ENCODE assay signal across 8 cellular contexts in genomic region chr6:32175322-32175710, GRCh38. TPM values are rescaled to one million over a fixed set of nuclear protein-coding genes. Genes with fewer than 3 reads are reported as not detected.
A peak's percentile ranks its signal among the peaks of the same experiment; 100 is the strongest.
DNase-seq lines count a peak whose midpoint lies in the region; ATAC-seq, FAIRE-seq and TF ChIP-seq lines count a peak whose summit lies in the region.

No MANE protein-coding gene starts in this region.

- DNase-seq in right atrium auricular region (ENCODE audit: low spot score), result no peak
- DNase-seq in left ventricle myocardium superior, result no peak
- DNase-seq in cardiac fibroblast (ENCODE audit: low read depth in 2 of 2), result no peak
- no peak for DNase-seq in mucosa of descending colon
- no peak for DNase-seq in RPMI8226
- DNase-seq in HCEC 1CT, result no peak
- DNase-seq in D721Med (ENCODE audit: insufficient read length, low spot score), result no peak

- no peak for TF ChIP-seq CTCF in right atrium auricular region (IDR thresholded peaks at IDR 0.05)
- no peak for TF ChIP-seq CTCF in cardiac fibroblast (IDR thresholded peaks at IDR 0.05; ENCODE audit: low read depth, low read length)
- no peak for TF ChIP-seq CTCF in mucosa of descending colon (IDR thresholded peaks at IDR 0.05)
- no peak for TF ChIP-seq CTCF in D721Med (IDR thresholded peaks at IDR 0.05; ENCODE audit: insufficient read depth, missing control alignments)

- no peak for FAIRE-seq in D721Med (lab: Jason Lieb, UNC)

- H3K9me3 ChIP-seq in right atrium auricular region (no peaks in the 10 kb centered on the region), mucosa of descending colon (no peaks in the 10 kb centered on the region)

- peak overlapping the region; percentile 88 to 95 for H3K4me3 ChIP-seq in right atrium auricular region
- H3K4me3 ChIP-seq in cardiac fibroblast (replicated peaks in 1 of 2; ENCODE audit: low read depth in 2 of 2, low read length in 2 of 2), result peak overlapping the region; percentile 95 to 98
- H3K4me3 ChIP-seq in mucosa of descending colon, result peak overlapping the region; percentile 58

- peak overlapping the region; percentile 92 to 94 for H3K27ac ChIP-seq in right atrium auricular region

- ATAC-seq in left ventricle myocardium superior (no peak), mucosa of descending colon (no peak), GM18498 (IDR thresholded peaks at IDR 0.05; ENCODE audit: unreplicated experiment) (no peak)

- intact Hi-C loops in left ventricle myocardium superior (cut with micrococcal nuclease), result loop anchor here (10.0 kb wide), 1 partner anchor 51 kb away; the partner anchor contains the start of gene ATF6B
- intact Hi-C loops in mucosa of descending colon (cut with DNase I, micrococcal nuclease), result no loop called here

- H3K27me3 ChIP-seq in right atrium auricular region, result no peaks in the 10 kb centered on the region

- H3K4me1 ChIP-seq in right atrium auricular region (peaks cover 0 to 45% of the 10 kb centered on the region in 2 donors), mucosa of descending colon (ENCODE audit: low read depth) (peaks cover 30% of the 10 kb centered on the region)

- H3K36me3 ChIP-seq in right atrium auricular region (peaks cover 8% of the 10 kb centered on the region), mucosa of descending colon (ENCODE audit: low read depth) (peaks cover 4% of the 10 kb centered on the region)

RNA-seq across cellular contexts. Expression of gene AGPAT1, which starts 0.6 kb away (rescaled TPM):
- 10 to 100 TPM; 59.6 to 77.1 TPM for total RNA-seq in right atrium auricular region
- total RNA-seq in left ventricle myocardium superior, result 49.7 TPM
- total RNA-seq in mucosa of descending colon, result 10 to 100 TPM; 49.0 to 60.1 (median 56.2) TPM

RNA-seq across cellular contexts. Expression of gene RNF5, which starts 2.9 kb away (rescaled TPM):
- 100 to 1,000 TPM; 104 to 106 TPM for total RNA-seq in right atrium auricular region
- total RNA-seq in left ventricle myocardium superior, result 94.1 TPM
- total RNA-seq in mucosa of descending colon, result 100 to 1,000 TPM in 1 of 3 donors, 10 to 100 TPM in 2; 79.0 to 114 (median 85.0) TPM

RNA-seq across cellular contexts. Expression of gene AGER, which starts 8.7 kb away (rescaled TPM):
- total RNA-seq in right atrium auricular region, result 1 to 10 TPM in 1 of 2 donors, under 1 TPM in 1; 0.94 to 1.4 TPM
- total RNA-seq in left ventricle myocardium superior, result 3.0 TPM
- total RNA-seq in mucosa of descending colon, result 1 to 10 TPM; 5.3 to 8.1 (median 6.3) TPM

RNA-seq across cellular contexts. Expression of gene EGFL8, which starts 10.9 kb away (rescaled TPM):
- total RNA-seq in right atrium auricular region (1 to 10 TPM; 4.8 to 5.2 TPM), left ventricle myocardium superior (7.7 TPM), mucosa of descending colon (10 to 100 TPM; 16.9 to 32.1 (median 21.5) TPM)

RNA-seq across cellular contexts. Expression of gene PBX2, which starts 14.7 kb away (rescaled TPM):
- total RNA-seq in right atrium auricular region (10 to 100 TPM; 26.0 to 32.5 TPM), left ventricle myocardium superior (46.5 TPM), mucosa of descending colon (10 to 100 TPM; 49.4 to 97.7 (median 53.9) TPM)
